12 cellular contexts compared by ENCODE assay signal in the genomic region with DNA sequence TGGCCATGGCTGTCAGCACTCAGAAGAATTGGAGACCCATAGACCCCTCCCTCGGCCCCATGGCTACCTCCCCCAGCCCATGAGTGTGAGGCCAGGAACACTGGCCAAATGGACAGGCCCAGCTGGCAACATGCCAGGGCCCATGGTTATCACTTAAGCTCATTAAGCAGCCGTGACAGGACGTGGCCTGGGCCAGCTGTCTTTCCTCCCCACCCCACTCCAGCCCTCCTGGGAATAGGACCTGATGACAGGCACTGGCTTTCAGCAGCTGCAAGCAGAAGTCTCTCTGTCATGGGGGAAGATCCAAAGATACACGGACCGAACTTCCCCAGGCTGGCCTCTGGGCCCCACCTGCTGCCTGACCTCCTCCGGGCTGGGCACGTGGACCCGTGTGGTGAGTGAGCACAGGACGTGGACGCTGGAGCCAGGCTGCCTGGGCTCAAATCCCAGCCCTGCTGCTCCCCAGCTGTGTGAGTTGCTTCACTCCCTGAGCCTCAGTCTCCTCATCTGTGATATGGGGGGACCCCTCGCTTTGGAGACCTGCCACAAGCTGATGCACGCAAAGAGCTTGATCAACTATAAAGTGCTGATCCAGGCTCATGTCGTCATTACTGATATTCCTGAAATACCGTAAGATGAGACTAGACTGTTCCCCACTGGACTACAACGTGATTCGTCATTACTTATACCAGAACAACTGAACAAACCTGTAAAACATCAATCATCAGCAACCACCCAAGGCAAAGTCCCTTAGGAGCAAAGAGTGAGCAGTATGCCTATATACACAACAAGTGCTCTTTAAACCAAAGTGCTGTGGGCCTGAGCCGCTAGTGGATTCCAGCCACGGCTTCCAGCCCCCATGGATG. TPM values are rescaled to one million over a fixed set of nuclear protein-coding genes. Genes with fewer than 3 reads are reported as not detected.
A peak's percentile ranks its signal among the peaks of the same experiment; 100 is the strongest.
DNase-seq lines count a peak whose midpoint lies in the region; ATAC-seq, FAIRE-seq and TF ChIP-seq lines count a peak whose summit lies in the region.
"Had no signal": no experiment of that assay in that cellular context is flagged by ENCODE, and none has a peak within 500 bp of the region (broad histone marks: within the 10 kb centered on the region; RNA-seq: fewer than 3 reads in every experiment).

No MANE protein-coding gene starts in this region.

- H3K27ac ChIP-seq in K562 (ENCODE audit: extremely low read depth, low read depth, low read length) (no peak overlapping the region), right lobe of liver (no peak overlapping the region)
- H3K27ac ChIP-seq: BLaER1 had no signal

- TF ChIP-seq CTCF in BE2C (IDR thresholded peaks at IDR 0.05; ENCODE audit: low read depth, low read length) (no peak), K562 (IDR thresholded peaks at IDR 0.05 in 2 of 3, conservative IDR thresholded peaks at IDR 0.05 in 1 of 3; ENCODE audit: insufficient read depth in 2 of 3, low read depth in 1 of 3, low read length in 3 of 3) (no peak), right lobe of liver (IDR thresholded peaks at IDR 0.05) (no peak)

- H3K36me3 ChIP-seq in BE2C, result no peaks in the 10 kb centered on the region
- H3K36me3 ChIP-seq in K562 (ENCODE audit: control insufficient read depth, insufficient read depth, low read length), result no peaks in the 10 kb centered on the region
- H3K36me3 ChIP-seq in right lobe of liver, result no peaks in the 10 kb centered on the region
- H3K36me3 ChIP-seq: BLaER1 had no signal

- H3K27me3 ChIP-seq in BE2C (no peaks in the 10 kb centered on the region), K562 (ENCODE audit: control insufficient read depth in 2 of 2, insufficient read depth in 2 of 2, low read length in 2 of 2) (peaks cover 36 to 70% of the 10 kb centered on the region in 2 experiments), right lobe of liver (no peaks in the 10 kb centered on the region)
- H3K27me3 ChIP-seq: BLaER1 had no signal

- TF ChIP-seq POLR2A in K562 (conservative IDR thresholded peaks at IDR 0.05) (no peak), right lobe of liver (IDR thresholded peaks at IDR 0.05) (no peak)

- ATAC-seq in K562 (peak; percentile 70), right lobe of liver (peak; percentile 13 to 28 (median 16))

- H3K9me3 ChIP-seq in BE2C (no peaks in the 10 kb centered on the region), K562 (replicated peaks; ENCODE audit: control insufficient read depth, insufficient read depth, low read depth, low read length) (no peaks in the 10 kb centered on the region), right lobe of liver (no peaks in the 10 kb centered on the region)
- H3K9me3 ChIP-seq: BLaER1 had no signal

- DNase-seq in BE2C (peak; percentile 100), NCI-H1092 (lab: John Stamatoyannopoulos, UW) (peak; percentile 49), K562 (ENCODE audit: extremely low read depth in 1 of 4, low spot score in 3 of 4) (peak; percentile 63 to 71 (median 66)), right lobe of liver (peak in 2 of 3 donors; percentile 45 to 60), COLO829 (ENCODE audit: low spot score) (no peak), NCI-H2107 (lab: John Stamatoyannopoulos, UW) (no peak), iPS-NIHi11 (ENCODE audit: low spot score) (no peak)
- DNase-seq in activated CD4-positive, CD25-positive, alpha-beta regulatory T cell treated with anti-CD3 and anti-CD28 coated beads, Interleukin-2, amount 50 U/mL, for 72 hours, result no peak
- DNase-seq: activated naive CD8-positive, alpha-beta T cell treated with anti-CD3 and anti-CD28 coated beads, Interleukin-2, amount 10 ng/mL, durations not matched to agents 7 days and 5 days; IMR-90 had no signal

- H3K79me2 ChIP-seq in K562 (ENCODE audit: control insufficient read depth, insufficient read depth, low read length), result no peaks in the 10 kb centered on the region

- H3K9ac ChIP-seq in K562 (ENCODE audit: insufficient read depth in 1 of 2, low read depth in 2 of 2, low read length in 2 of 2), result peak overlapping the region in 1 of 2 experiments; percentile 81; a peak in 2 of 4 replicates
- H3K9ac ChIP-seq: BLaER1 had no signal

- H2AFZ ChIP-seq in K562 (ENCODE audit: low read depth, low read length), result no peak overlapping the region

- no peak overlapping the region for H3K4me2 ChIP-seq in K562 (ENCODE audit: insufficient read depth, low read length)
- H3K4me2 ChIP-seq: BLaER1 had no signal

- no peak for TF ChIP-seq EP300 in K562 (IDR thresholded peaks at IDR 0.05; ENCODE audit: low read length)

- no TSS peak for BruUV-seq in K562 (replicated peaks; lab: Mats Ljungman, UMichigan)

- in situ Hi-C loops in K562 (cut with MboI), result no loop called here

- CTCF ChIA-PET in K562 (lab: Yijun Ruan, JAX; ENCODE audit: low intra/inter-chr PET ratio), result no interaction called here

- H3K9me1 ChIP-seq in K562 (ENCODE audit: control insufficient read depth, insufficient read depth, low read length), result no peaks in the 10 kb centered on the region

- no peak for TF ChIP-seq RAD21 in K562 (CRISPR knock-in tag; conservative IDR thresholded peaks at IDR 0.05 in 1 of 2, IDR thresholded peaks at IDR 0.05 in 1 of 2)

- peaks cover 43% of the 10 kb centered on the region for H3K4me1 ChIP-seq in BE2C
- peaks cover 11 to 14% of the 10 kb centered on the region in 2 experiments; a peak in 4 of 5 replicates for H3K4me1 ChIP-seq in K562 (replicated peaks in 1 of 2; ENCODE audit: control insufficient read depth in 2 of 2, insufficient read depth in 2 of 2, low read length in 2 of 2)
- no peaks in the 10 kb centered on the region for H3K4me1 ChIP-seq in right lobe of liver

- FAIRE-seq in K562 (lab: Jason Lieb, UNC), result peak; percentile 78
- FAIRE-seq: endometrium had no signal

- 9% methylated on average over 18 of the region's 18 CpGs for WGBS in K562 (ENCODE audit: insufficient coverage, low coverage, missing lambda C conversion rate)
- 55% methylated on average over 12 of the region's 18 CpGs for WGBS in right lobe of liver (ENCODE audit: insufficient coverage, low coverage, low lambda C conversion rate, missing lambda C conversion rate)

- H3K4me3 ChIP-seq in BE2C (ENCODE audit: low read depth, low read length) (no peak overlapping the region), K562 (no peak overlapping the region), right lobe of liver (no peak overlapping the region)
- H3K4me3 ChIP-seq: BLaER1 had no signal

- intact Hi-C loops in K562 (cut with micrococcal nuclease), result no loop called here
- intact Hi-C loops in right lobe of liver (cut with DNase I), result no loop called here

- POLR2A ChIA-PET in K562 (lab: Yijun Ruan, JAX), result interaction anchor here (0.6 to 1.2 kb wide), 5 partner anchors 9 to 340 kb away, joined by 3 to 6 read pairs (median 5); no protein-coding TSS in a partner anchor

- peaks cover 12% of the 10 kb centered on the region; the same call in 1 of the 2 replicates for H4K20me1 ChIP-seq in K562 (replicated peaks; ENCODE audit: control insufficient read depth, insufficient read depth, low read length)
- H4K20me1 ChIP-seq: BLaER1 had no signal

TF ChIP-seq in K562, 482 proteins besides CTCF, POLR2A, EP300 and RAD21 (continues in another document):
- TF ChIP-seq, protein P1, sequence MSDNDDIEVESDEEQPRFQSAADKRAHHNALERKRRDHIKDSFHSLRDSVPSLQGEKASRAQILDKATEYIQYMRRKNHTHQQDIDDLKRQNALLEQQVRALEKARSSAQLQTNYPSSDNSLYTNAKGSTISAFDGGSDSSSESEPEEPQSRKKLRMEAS (CRISPR knock-in tag; IDR thresholded peaks at IDR 0.05), result peak; percentile 63
- TF ChIP-seq ZNF586 (CRISPR knock-in tag; conservative IDR thresholded peaks at IDR 0.05) (no peak), HMG20B (CRISPR knock-in tag; IDR thresholded peaks at IDR 0.05) (no peak), CBFA2T2 (conservative IDR thresholded peaks at IDR 0.05) (peak; percentile 73), ZC3H11A (IDR thresholded peaks at IDR 0.05; ENCODE audit: low read depth, low read length) (no peak), ZNF589 (CRISPR knock-in tag; IDR thresholded peaks at IDR 0.05; ENCODE audit: low read depth) (peak; percentile 83)

RNA-seq across cellular contexts. Expression of gene VSTM2L, which starts 22.0 kb away (rescaled TPM):
- 1.9 TPM for polyA plus RNA-seq in BE2C (2012; ENCODE audit: insufficient read depth, insufficient read length, low read depth)
- not detected in 2 replicates for total RNA-seq in K562 (2011; cell fraction: chromatin; rRNA removed; ENCODE audit: low replicate concordance)
- not detected in 2 replicates for total RNA-seq in K562 (2011; cell fraction: nucleolus; rRNA removed)
- not detected in 2 replicates for total RNA-seq in K562 (2011; cell fraction: nucleoplasm; rRNA removed)
- total RNA-seq in K562 (2014; rRNA removed) (not detected in 2 replicates), K562 (2014; rRNA removed; fragmentation: Illumina TruSeq; extraction: Trizol) (not detected in 2 replicates), K562 (2015; rRNA removed; fragmentation: Illumina TruSeq; extraction: Trizol) (not detected in 2 replicates), K562 (2021) (not detected in 2 replicates), right lobe of liver (10 to 100 TPM in 1 of 6 experiments, 1 to 10 TPM in 3, under 1 TPM in 2; 0.56 to 10.7 (median 1.8) TPM)
- polyA plus RNA-seq in K562 (2011; rRNA removed) (not detected in 2 replicates), K562 (2014; fragmentation: Illumina TruSeq; extraction: Trizol) (not detected in 2 replicates), K562 (2014; fragmentation: Nextera tagmentation; extraction: Ambion mirVana) (not detected), K562 (2014; rRNA removed) (not detected in 2 replicates)
- not detected in 2 replicates for polyA plus RNA-seq in K562 (2011; cell fraction: cytosol; rRNA removed)
- polyA plus RNA-seq in K562 (2011; cell fraction: nucleus; rRNA removed), result not detected in 2 replicates
- not detected in 2 replicates for polyA plus RNA-seq in K562 (2012)
- not detected in 2 replicates for polyA minus RNA-seq in K562 (2011; rRNA and poly(A)+ RNA removed)
- not detected in 2 replicates for polyA minus RNA-seq in K562 (2011; cell fraction: cytosol; rRNA and poly(A)+ RNA removed)
- not detected in 2 replicates for polyA minus RNA-seq in K562 (2011; cell fraction: nucleus; rRNA and poly(A)+ RNA removed)
- total RNA-seq: activated naive CD8-positive, alpha-beta T cell treated with anti-CD3 and anti-CD28 coated beads, Interleukin-2, amount 10 ng/mL, durations not matched to agents 7 days and 5 days had no signal

Comparison
In these comparisons a context has a peak if more than half of its experiments do, and no peak if none do; other contexts are left out.
1. DNase-seq: peak in BE2C (single experiment), NCI-H1092 (single experiment), K562 (4 of 4) and right lobe of liver (2 of 3); none in COLO829 (single experiment), activated CD4-positive, CD25-positive, alpha-beta regulatory T cell treated with anti-CD3 and anti-CD28 coated beads, Interleukin-2, amount 50 U/mL, for 72 hours (single experiment), NCI-H2107 (single experiment) and iPS-NIHi11 (single experiment).